Comparison of ENCODE assay signal across 18 cellular contexts in genomic region chr10:127986543-127987466, GRCh38.
A peak's percentile ranks its signal among the peaks of the same experiment; 100 is the strongest.
DNase-seq lines count a peak whose midpoint lies in the region; ATAC-seq and TF ChIP-seq lines count a peak whose summit lies in the region.
"Had no signal": no experiment of that assay in that cellular context is flagged by ENCODE, and none has a peak within 500 bp of the region (broad histone marks: within the 10 kb centered on the region; RNA-seq: fewer than 3 reads in every experiment).

No MANE protein-coding gene starts in this region.

- CTCF ChIA-PET in activated naive CD4-positive, alpha-beta T cell treated with anti-CD3 and anti-CD28 coated beads for 36 hours (lab: Charles Lee): interaction anchor here (1.2 to 3.1 kb wide), 3 partner anchors 25 to 81 kb away, joined by 3 to 15 read pairs (median 4); no protein-coding TSS in a partner anchor
- CTCF ChIA-PET in activated naive CD4-positive, alpha-beta T cell treated with anti-CD3 and anti-CD28 coated beads, Interleukin-2, amount 10 ng/mL, durations not matched to agents 7 days and 5 days (lab: Charles Lee): no interaction called here

- no peak for TF ChIP-seq POLR2A in suprapubic skin (IDR thresholded peaks at IDR 0.05)

- no peak overlapping the region for H3K4me3 Mint-ChIP-seq in activated naive CD4-positive, alpha-beta T cell treated with anti-CD3 and anti-CD28 coated beads for 36 hours
- H3K4me3 Mint-ChIP-seq in activated naive CD4-positive, alpha-beta T cell treated with anti-CD3 and anti-CD28 coated beads, Interleukin-2, amount 10 ng/mL, durations not matched to agents 7 days and 5 days: no peak overlapping the region
- H3K4me3 Mint-ChIP-seq: activated T-cell treated with anti-CD3 and anti-CD28 coated beads, Interleukin-2, amount 50 U/mL, for 4 hours; naive thymus-derived CD8-positive, alpha-beta T cell had no signal

- TF ChIP-seq CTCF in lung (IDR thresholded peaks at IDR 0.05; ENCODE audit: control extremely low read depth, extremely low read depth) (no peak), suprapubic skin (IDR thresholded peaks at IDR 0.05) (no peak)

- ATAC-seq in lung (ENCODE audit: insufficient read depth, low FRiP score): no peak
- ATAC-seq in HG03139 (IDR thresholded peaks at IDR 0.05; ENCODE audit: unreplicated experiment): no peak
- ATAC-seq: naive thymus-derived CD8-positive, alpha-beta T cell had no signal

- peak overlapping the region; percentile 64 for H3K27ac Mint-ChIP-seq in activated naive CD4-positive, alpha-beta T cell treated with anti-CD3 and anti-CD28 coated beads for 36 hours
- no peak overlapping the region for H3K27ac Mint-ChIP-seq in activated naive CD4-positive, alpha-beta T cell treated with anti-CD3 and anti-CD28 coated beads, Interleukin-2, amount 10 ng/mL, durations not matched to agents 7 days and 5 days

- H3K36me3 ChIP-seq in lung (ENCODE audit: control insufficient read depth in 2 of 2, insufficient read depth in 2 of 2, low read length in 2 of 2): peaks cover 0 to 3% of the 10 kb centered on the region in 2 donors
- no peaks in the 10 kb centered on the region for H3K36me3 ChIP-seq in suprapubic skin
- H3K36me3 ChIP-seq: tibial artery had no signal

- peaks cover 1% of the 10 kb centered on the region for H3K9me3 Mint-ChIP-seq in activated naive CD4-positive, alpha-beta T cell treated with anti-CD3 and anti-CD28 coated beads for 36 hours
- H3K9me3 Mint-ChIP-seq in activated naive CD4-positive, alpha-beta T cell treated with anti-CD3 and anti-CD28 coated beads, Interleukin-2, amount 10 ng/mL, durations not matched to agents 7 days and 5 days: peaks cover 1% of the 10 kb centered on the region
- H3K9me3 Mint-ChIP-seq: activated T-cell treated with anti-CD3 and anti-CD28 coated beads, Interleukin-2, amount 50 U/mL, for 4 hours had no signal

- peak overlapping the region; percentile 56 to 73 for H3K27ac ChIP-seq in lung (ENCODE audit: low read depth in 1 of 2, low read length in 1 of 2)
- peak overlapping the region; percentile 46 for H3K27ac ChIP-seq in suprapubic skin

- H3K27me3 Mint-ChIP-seq in activated naive CD4-positive, alpha-beta T cell treated with anti-CD3 and anti-CD28 coated beads for 36 hours (ENCODE audit: low read depth): peaks cover 8% of the 10 kb centered on the region
- peaks cover 4% of the 10 kb centered on the region for H3K27me3 Mint-ChIP-seq in activated naive CD4-positive, alpha-beta T cell treated with anti-CD3 and anti-CD28 coated beads, Interleukin-2, amount 10 ng/mL, durations not matched to agents 7 days and 5 days

- TF ChIP-seq EP300 in suprapubic skin (IDR thresholded peaks at IDR 0.05): no peak

- H3K4me3 ChIP-seq in lung (no peak overlapping the region), suprapubic skin (no peak overlapping the region)
- H3K4me3 ChIP-seq: tibial artery had no signal

- intact Hi-C loops in activated naive CD4-positive, alpha-beta T cell treated with anti-CD3 and anti-CD28 coated beads for 36 hours (cut with micrococcal nuclease): loop anchor here (1.0 kb wide), 4 partner anchors 24 to 77 kb away; no protein-coding TSS in a partner anchor

- DNase-seq in activated naive CD4-positive, alpha-beta T cell treated with anti-CD3 and anti-CD28 coated beads for 36 hours: peak; percentile 32
- DNase-seq in activated naive CD4-positive, alpha-beta T cell treated with anti-CD3 and anti-CD28 coated beads, Interleukin-2, amount 10 ng/mL, durations not matched to agents 7 days and 5 days: no peak
- peak; percentile 79 for DNase-seq in dermis blood vessel endothelial cell
- no peak for DNase-seq in lung (ENCODE audit: low spot score)
- DNase-seq in suprapubic skin (ENCODE audit: low spot score in 2 of 2): no peak
- no peak for DNase-seq in HUDEP-2 (lab: John Stamatoyannopoulos, UW; ENCODE audit: unreplicated experiment in 76 of 76)
- no peak for DNase-seq in medulla oblongata (ENCODE audit: extremely low spot score)
- DNase-seq: ACHN; activated T-cell treated with anti-CD3 and anti-CD28 coated beads, Interleukin-2, amount 50 U/mL, for 4 hours; COR-L47; cortex of kidney; naive thymus-derived CD8-positive, alpha-beta T cell; NCI-H1694 treated with DMSO at 0.1 percent for 48 hours; NCI-H510A; SIG-M5; stimulated activated CD4-positive, alpha-beta T cell treated with anti-CD3 and anti-CD28 coated beads, Interleukin-2, amount 100 ng/mL, for 24 hours; tibial artery had no signal

- H3K4me1 ChIP-seq in lung (ENCODE audit: control insufficient read depth in 2 of 2, insufficient read depth in 2 of 2, low read length in 2 of 2) (peaks cover 15% of the 10 kb centered on the region in 2 donors), suprapubic skin (peaks cover 21% of the 10 kb centered on the region)

- H3K27me3 ChIP-seq in lung (ENCODE audit: control insufficient read depth, insufficient read depth): no peaks in the 10 kb centered on the region
- peaks cover 3% of the 10 kb centered on the region for H3K27me3 ChIP-seq in suprapubic skin
- H3K27me3 ChIP-seq: tibial artery had no signal

- WGBS in lung, 2 donors: 67 to 81% methylated on average over 14 of the region's 14 CpGs
- WGBS in suprapubic skin: 55% methylated on average over 14 of the region's 14 CpGs

- peaks cover 57% of the 10 kb centered on the region for H3K4me1 Mint-ChIP-seq in activated naive CD4-positive, alpha-beta T cell treated with anti-CD3 and anti-CD28 coated beads for 36 hours (ENCODE audit: low read depth)
- H3K4me1 Mint-ChIP-seq in activated naive CD4-positive, alpha-beta T cell treated with anti-CD3 and anti-CD28 coated beads, Interleukin-2, amount 10 ng/mL, durations not matched to agents 7 days and 5 days: peaks cover 26% of the 10 kb centered on the region

- H3K9me3 ChIP-seq in lung (ENCODE audit: control insufficient read depth in 2 of 2, insufficient read depth in 1 of 2, low read length in 1 of 2): no peaks in the 10 kb centered on the region
- no peaks in the 10 kb centered on the region for H3K9me3 ChIP-seq in suprapubic skin
- H3K9me3 ChIP-seq: tibial artery had no signal

- peaks cover 1% of the 10 kb centered on the region for H3K36me3 Mint-ChIP-seq in activated naive CD4-positive, alpha-beta T cell treated with anti-CD3 and anti-CD28 coated beads for 36 hours (ENCODE audit: low read depth)
- H3K36me3 Mint-ChIP-seq in activated naive CD4-positive, alpha-beta T cell treated with anti-CD3 and anti-CD28 coated beads, Interleukin-2, amount 10 ng/mL, durations not matched to agents 7 days and 5 days: no peaks in the 10 kb centered on the region
- H3K36me3 Mint-ChIP-seq: naive thymus-derived CD8-positive, alpha-beta T cell had no signal

Comparison
In these comparisons a context has a peak if more than half of its experiments do, and no peak if none do; other contexts are left out.
1. DNase-seq: peak in activated naive CD4-positive, alpha-beta T cell treated with anti-CD3 and anti-CD28 coated beads for 36 hours (single experiment) and dermis blood vessel endothelial cell (single experiment); none in activated naive CD4-positive, alpha-beta T cell treated with anti-CD3 and anti-CD28 coated beads, Interleukin-2, amount 10 ng/mL, durations not matched to agents 7 days and 5 days (single experiment), lung (single experiment), suprapubic skin (0 of 2), HUDEP-2 (0 of 76) and medulla oblongata (single experiment).